In the genomic region with DNA sequence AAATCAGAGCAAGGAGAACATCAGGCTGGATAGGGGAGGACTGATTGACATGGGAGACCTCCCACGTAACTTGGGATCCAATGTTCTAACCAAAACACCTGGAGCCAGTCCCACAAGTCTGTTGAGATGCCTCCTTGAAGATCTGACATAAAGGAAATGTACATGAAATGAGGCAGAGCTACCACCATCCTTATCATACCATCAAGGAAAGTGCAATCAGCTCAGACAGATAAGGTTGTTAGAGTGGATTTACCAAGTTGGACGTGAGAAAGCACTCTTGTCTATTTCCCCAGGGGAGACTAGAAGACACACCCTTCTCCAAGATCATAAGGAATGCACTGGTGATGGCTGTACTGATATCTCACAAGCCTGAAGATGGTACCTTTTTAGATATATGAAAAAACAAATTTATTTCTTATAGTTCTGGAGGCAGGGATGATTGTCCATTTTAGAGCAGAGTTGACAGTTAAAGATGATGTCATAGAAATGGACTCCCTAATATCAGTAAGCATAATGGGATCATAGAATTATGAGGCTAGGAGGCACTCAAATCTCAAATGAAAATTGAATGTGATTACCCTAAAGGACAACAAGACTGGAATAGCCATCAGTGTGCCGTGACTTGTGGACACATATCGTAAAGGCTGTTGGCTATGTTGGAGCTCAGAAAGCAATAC, we compare ENCODE assay signal across 23 cellular contexts.
"Had no signal": no experiment of that assay in that cellular context is flagged by ENCODE, and none has a peak within 500 bp of the region (broad histone marks: within the 10 kb centered on the region; RNA-seq: fewer than 3 reads in every experiment).

No MANE protein-coding gene starts in this region.

- DNase-seq: cortex of kidney; dorsolateral prefrontal cortex; effector CD4-positive, alpha-beta T cell; head of caudate nucleus; kidney; pancreas; retina; stimulated activated CD4-positive, alpha-beta T cell treated with anti-CD3 and anti-CD28 coated beads, Interleukin-12 subunit alpha, Interleukin-12 subunit beta, amount 100 ng/mL, for 4 hours; stimulated activated CD4-positive, alpha-beta T cell treated with anti-CD3 and anti-CD28 coated beads, Interleukin-1b, Interleukin-23, amount 100 ng/mL, for 48 hours; stimulated activated CD4-positive, alpha-beta T cell treated with anti-CD3 and anti-CD28 coated beads, Interleukin-4, amount 100 ng/mL, for 1 hour; stimulated activated CD8-positive, alpha-beta memory T cell treated with anti-CD3 and anti-CD28 coated beads, Interleukin-4, amount 100 ng/mL, for 48 hours; stimulated activated naive CD4-positive, alpha-beta T cell; stimulated activated naive CD8-positive, alpha-beta T cell treated with anti-CD3 and anti-CD28 coated beads, Interleukin-15, amount 100 ng/mL, for 72 hours; transverse colon had no signal

- H3K27ac Mint-ChIP-seq: memory B cell; natural killer cell treated with Interleukin-12 subunit alpha and Interleukin-12 subunit beta and Interleukin-15 and Interleukin-18, amount 100 ng/mL, for 72 hours; stimulated activated naive CD8-positive, alpha-beta T cell treated with anti-CD3 and anti-CD28 coated beads, Interleukin-15, amount 100 ng/mL, for 72 hours had no signal

- H3K9me3 ChIP-seq: neutrophil, pancreas, suprapubic skin, transverse colon had no signal

- H3K27ac ChIP-seq: dorsolateral prefrontal cortex, neutrophil, pancreas, suprapubic skin, transverse colon had no signal

- H3K4me2 ChIP-seq: smooth muscle cell had no signal

- H3K4me3 ChIP-seq: dorsolateral prefrontal cortex, lung, pancreas, smooth muscle cell, suprapubic skin, transverse colon had no signal

- H3K27me3 ChIP-seq: pancreas, transverse colon had no signal

- H3K4me3 Mint-ChIP-seq: memory B cell; natural killer cell treated with Interleukin-12 subunit alpha and Interleukin-12 subunit beta and Interleukin-15 and Interleukin-18, amount 100 ng/mL, for 72 hours; neural crest cell; stimulated activated naive CD8-positive, alpha-beta T cell treated with anti-CD3 and anti-CD28 coated beads, Interleukin-15, amount 100 ng/mL, for 72 hours had no signal

- H3K36me3 Mint-ChIP-seq: memory B cell; natural killer cell treated with Interleukin-12 subunit alpha and Interleukin-12 subunit beta and Interleukin-15 and Interleukin-18, amount 100 ng/mL, for 72 hours had no signal

- H3K36me3 ChIP-seq: neutrophil, pancreas, suprapubic skin, transverse colon had no signal

- H3K9me3 Mint-ChIP-seq: memory B cell; natural killer cell treated with Interleukin-12 subunit alpha and Interleukin-12 subunit beta and Interleukin-15 and Interleukin-18, amount 100 ng/mL, for 72 hours; neural crest cell; stimulated activated naive CD8-positive, alpha-beta T cell treated with anti-CD3 and anti-CD28 coated beads, Interleukin-15, amount 100 ng/mL, for 72 hours had no signal

- H3K4me1 ChIP-seq: pancreas had no signal

- ATAC-seq: left lobe of liver; natural killer cell treated with Interleukin-12 subunit alpha and Interleukin-12 subunit beta and Interleukin-15 and Interleukin-18, amount 100 ng/mL, for 72 hours; pancreas; sciatic nerve; stimulated activated naive CD8-positive, alpha-beta T cell treated with anti-CD3 and anti-CD28 coated beads, Interleukin-15, amount 100 ng/mL, for 72 hours had no signal
